ENCODE assay signal across 8 cellular contexts in genomic region chr17:62965149-62965648, GRCh38. TPM values are rescaled to one million over a fixed set of nuclear protein-coding genes. Genes with fewer than 3 reads are reported as not detected.
A peak's percentile ranks its signal among the peaks of the same experiment; 100 is the strongest.
DNase-seq lines count a peak whose midpoint lies in the region; ATAC-seq and TF ChIP-seq lines count a peak whose summit lies in the region.

No MANE protein-coding gene starts in this region.

- H3F3A ChIP-seq in SK-N-SH (replicated peaks; ENCODE audit: insufficient read depth), result peaks cover 16% of the 10 kb centered on the region

- no peak for DNase-seq in SK-N-SH
- peak; percentile 36 for DNase-seq in activated T-helper 9 cell treated with anti-CD3 and anti-CD28 coated beads, Interleukin-2, amount 50 U/mL, for 16 hours (ENCODE audit: low read depth)
- DNase-seq in stimulated activated CD8-positive, alpha-beta memory T cell treated with anti-CD3 and anti-CD28 coated beads, Interleukin-12 subunit alpha, Interleukin-12 subunit beta, amount 100 ng/mL, for 24 hours (ENCODE audit: extremely low read depth), result peak; percentile 11
- DNase-seq in SKM-1 treated with dmso at 0.1 percent for 144 hours (lab: John Stamatoyannopoulos, UW; ENCODE audit: unreplicated experiment), result no peak

- H3K4me1 ChIP-seq in SK-N-SH (ENCODE audit: control insufficient read depth in 1 of 2, insufficient read depth in 2 of 2, low read depth in 1 of 2, low read length in 1 of 2), result peaks cover 4 to 32% of the 10 kb centered on the region in 2 experiments; a peak in 3 of 4 replicates

- ATAC-seq in SK-N-SH treated with all-trans-retinoic acid at 6 μM for 48 hours (no peak), esophagus mucosa (no peak), HG02798 (IDR thresholded peaks at IDR 0.05; ENCODE audit: poor library complexity, unreplicated experiment) (no peak)

- H3K4me3 ChIP-seq in SK-N-SH (ENCODE audit: low read depth in 2 of 2, low read length in 1 of 2), result peak overlapping the region in 1 of 2 experiments; percentile 90; a peak in 2 of 4 replicates

- H3K27me3 ChIP-seq in SK-N-SH (ENCODE audit: insufficient read depth), result no peaks in the 10 kb centered on the region
- H3K27me3 ChIP-seq in layer of hippocampus (ENCODE audit: control insufficient read depth, insufficient read depth, low read length), result no peaks in the 10 kb centered on the region

- H3K9me2 ChIP-seq in SK-N-SH, result no peaks in the 10 kb centered on the region

- 98% methylated on average over 19 of the region's 19 CpGs for WGBS in SK-N-SH (ENCODE audit: low lambda C conversion rate)

- peaks cover 38% of the 10 kb centered on the region for H3K79me2 ChIP-seq in SK-N-SH (ENCODE audit: insufficient read depth)

- H3K9me3 ChIP-seq in SK-N-SH, result no peaks in the 10 kb centered on the region

- H3K36me3 ChIP-seq in SK-N-SH (replicated peaks in 1 of 2; ENCODE audit: control insufficient read depth in 1 of 2, insufficient read depth in 2 of 2, low read length in 1 of 2), result peaks cover under 1 to 4% of the 10 kb centered on the region in 2 experiments

- POLR2A ChIA-PET in SK-N-SH (lab: Yijun Ruan, JAX), result no interaction called here

- no peak for TF ChIP-seq CTCF in SK-N-SH (IDR thresholded peaks at IDR 0.05)

- CTCF ChIA-PET in SK-N-SH (lab: Yijun Ruan, JAX), result interaction anchor here (0.7 to 5.1 kb wide), 5 partner anchors 22 to 293 kb away, joined by 3 to 61 read pairs (median 3); no protein-coding TSS in a partner anchor

- peak overlapping the region; percentile 83 for H2AFZ ChIP-seq in SK-N-SH (ENCODE audit: low read depth)

- peak overlapping the region; percentile 55; the same call in 1 of the 2 replicates for H3K9ac ChIP-seq in SK-N-SH

- H3K27ac ChIP-seq in SK-N-SH (ENCODE audit: low read depth in 2 of 2, low read length in 1 of 2) (peak overlapping the region; percentile 54 to 92; a peak in 3 of 4 replicates), layer of hippocampus (ENCODE audit: low read depth, low read length) (peak overlapping the region; percentile 93)

- H3K4me2 ChIP-seq in SK-N-SH, result peak overlapping the region; percentile 64; the same call in 1 of the 2 replicates

- no peak for TF ChIP-seq RAD21 in SK-N-SH (IDR thresholded peaks at IDR 0.05; ENCODE audit: low read length)

- no peak for TF ChIP-seq EP300 in SK-N-SH (IDR thresholded peaks at IDR 0.05; ENCODE audit: borderline replicate concordance in 1 of 2, low read depth in 1 of 2, low read length in 1 of 2)

- peaks cover 9% of the 10 kb centered on the region for H4K20me1 ChIP-seq in SK-N-SH (ENCODE audit: insufficient read depth)

TF ChIP-seq in SK-N-SH, 30 proteins besides CTCF, POLR2A, EP300 and RAD21:
- no peak for TF ChIP-seq FOXJ3 (CRISPR knock-in tag; IDR thresholded peaks at IDR 0.05)

TF ChIP-seq in SK-N-SH treated with all-trans-retinoic acid at 6 μM for 48 hours, 23 proteins besides CTCF, POLR2A, EP300 and RAD21:
- TF ChIP-seq ZFP30 (CRISPR knock-in tag; IDR thresholded peaks at IDR 0.05), result no peak
- no peak for TF ChIP-seq ISL1 (CRISPR knock-in tag; IDR thresholded peaks at IDR 0.05)
- TF ChIP-seq CSDC2 (CRISPR knock-in tag; IDR thresholded peaks at IDR 0.05), result no peak
- TF ChIP-seq CSRNP3 (CRISPR knock-in tag; IDR thresholded peaks at IDR 0.05), result no peak
- TF ChIP-seq ARNTL (CRISPR knock-in tag; IDR thresholded peaks at IDR 0.05; ENCODE audit: borderline replicate concordance, low read depth), result no peak
- no peak for TF ChIP-seq ZNF565 (CRISPR knock-in tag; conservative IDR thresholded peaks at IDR 0.05; ENCODE audit: low read depth)
- TF ChIP-seq PATZ1 (CRISPR knock-in tag; IDR thresholded peaks at IDR 0.05; ENCODE audit: borderline replicate concordance), result no peak
- TF ChIP-seq GLIS3 (CRISPR knock-in tag; IDR thresholded peaks at IDR 0.05), result no peak
- no peak for TF ChIP-seq TCF4 (CRISPR knock-in tag; IDR thresholded peaks at IDR 0.05; ENCODE audit: borderline replicate concordance)
- no peak for TF ChIP-seq RARB (CRISPR knock-in tag; IDR thresholded peaks at IDR 0.05)
- TF ChIP-seq ZC3H10 (CRISPR knock-in tag; IDR thresholded peaks at IDR 0.05), result no peak
- no peak for TF ChIP-seq TSHZ2 (CRISPR knock-in tag; IDR thresholded peaks at IDR 0.05)
- TF ChIP-seq POU6F1 (CRISPR knock-in tag; IDR thresholded peaks at IDR 0.05; ENCODE audit: borderline replicate concordance, low read depth), result no peak
- no peak for TF ChIP-seq OSR1 (CRISPR knock-in tag; IDR thresholded peaks at IDR 0.05)
- no peak for TF ChIP-seq PPARA (CRISPR knock-in tag; IDR thresholded peaks at IDR 0.05; ENCODE audit: borderline replicate concordance)
- no peak for TF ChIP-seq BACH2 (CRISPR knock-in tag; IDR thresholded peaks at IDR 0.05; ENCODE audit: borderline replicate concordance)
- TF ChIP-seq TOX (CRISPR knock-in tag; IDR thresholded peaks at IDR 0.05; ENCODE audit: borderline replicate concordance), result no peak
- TF ChIP-seq ZFP3 (CRISPR knock-in tag; IDR thresholded peaks at IDR 0.05), result no peak
- no peak for TF ChIP-seq SNAI2 (CRISPR knock-in tag; IDR thresholded peaks at IDR 0.05)

RNA-seq across cellular contexts. Expression of gene TANC2, which starts 0.8 kb away (rescaled TPM):
- 23.0 and 26.4 TPM in 2 replicates for polyA plus RNA-seq in SK-N-SH (2012; rRNA removed)
- 14.4 and 17.0 TPM in 2 replicates for polyA plus RNA-seq in SK-N-SH (2012; cell fraction: cytosol; rRNA removed)
- 46.6 and 65.1 TPM in 2 replicates for polyA plus RNA-seq in SK-N-SH (2012; cell fraction: nucleus; rRNA removed)
- 28.2 TPM for total RNA-seq in esophagus mucosa

Comparison
In these comparisons a context has a peak if more than half of its experiments do, and no peak if none do; other contexts are left out.
1. DNase-seq: peak in activated T-helper 9 cell treated with anti-CD3 and anti-CD28 coated beads, Interleukin-2, amount 50 U/mL, for 16 hours (single experiment) and stimulated activated CD8-positive, alpha-beta memory T cell treated with anti-CD3 and anti-CD28 coated beads, Interleukin-12 subunit alpha, Interleukin-12 subunit beta, amount 100 ng/mL, for 24 hours (single experiment); none in SK-N-SH (single experiment) and SKM-1 treated with dmso at 0.1 percent for 144 hours (single experiment).